In genomic region chr3:187808466-187809291, GRCh38 we compare ENCODE assay signal across 9 cellular contexts.
DNase-seq lines count a peak whose midpoint lies in the region; ATAC-seq and TF ChIP-seq lines count a peak whose summit lies in the region.
"Had no signal": no experiment of that assay in that cellular context is flagged by ENCODE, and none has a peak within 500 bp of the region (broad histone marks: within the 10 kb centered on the region; RNA-seq: fewer than 3 reads in every experiment).

No MANE protein-coding gene starts in this region.

- H3K4me3 ChIP-seq in body of pancreas (no peak overlapping the region), right lobe of liver (peak overlapping the region in 2 of 3 donors; percentile 18 to 23), dorsolateral prefrontal cortex (no peak overlapping the region), spleen (no peak overlapping the region)

- H3K9me3 ChIP-seq in body of pancreas (no peaks in the 10 kb centered on the region), right lobe of liver (no peaks in the 10 kb centered on the region), spleen (no peaks in the 10 kb centered on the region)

- peak; percentile 19; the same call in 1 of the 2 replicates for TF ChIP-seq CTCF in 22Rv1 (IDR thresholded peaks at IDR 0.05)
- peak in 1 of 7 experiments; percentile 4 for TF ChIP-seq CTCF in body of pancreas (IDR thresholded peaks at IDR 0.05)
- no peak for TF ChIP-seq CTCF in right lobe of liver (IDR thresholded peaks at IDR 0.05)
- TF ChIP-seq CTCF in dorsolateral prefrontal cortex (IDR thresholded peaks at IDR 0.05 in 54 of 56, conservative IDR thresholded peaks at IDR 0.05 in 2 of 56; ENCODE audit: low read depth in 1 of 56, partially characterized antibody in 56 of 56) = no peak
- TF ChIP-seq CTCF in spleen (IDR thresholded peaks at IDR 0.05 in 8 of 11, conservative IDR thresholded peaks at IDR 0.05 in 3 of 11) = no peak

- intact Hi-C loops in body of pancreas (cut with DNase I) = no loop called here
- intact Hi-C loops in right lobe of liver (cut with DNase I) = loop anchor here in 1 of 2 donors (10.0 kb wide), 1 partner anchor 146 kb away; no protein-coding TSS in a partner anchor
- intact Hi-C loops in dorsolateral prefrontal cortex (cut with DNase I) = no loop called here
- intact Hi-C loops in spleen (cut with DNase I; ENCODE audit: low total_unique reads) = no loop called here

- H3K4me1 ChIP-seq in body of pancreas (peaks cover 28% of the 10 kb centered on the region), right lobe of liver (peaks cover 0 to 28% (median 6%) of the 10 kb centered on the region in 4 donors), spleen (peaks cover 0 to 28% (median 4%) of the 10 kb centered on the region in 6 donors)

- 29 to 33% methylated on average over 12 of the region's 12 CpGs for WGBS in body of pancreas, 2 donors
- 32% methylated on average over 11 of the region's 12 CpGs for WGBS in right lobe of liver (ENCODE audit: insufficient coverage, low coverage, low lambda C conversion rate, missing lambda C conversion rate)
- 80 to 87% (median 82%) methylated on average over 12 of the region's 12 CpGs for WGBS in spleen, 5 donors

- TF ChIP-seq POLR2A in body of pancreas (IDR thresholded peaks at IDR 0.05) = no peak
- TF ChIP-seq POLR2A in right lobe of liver (IDR thresholded peaks at IDR 0.05) = no peak
- no peak for TF ChIP-seq POLR2A in spleen (IDR thresholded peaks at IDR 0.05)

- ATAC-seq in body of pancreas (peak; percentile 64), right lobe of liver (peak; percentile 68 to 78 (median 73)), GM21515 (IDR thresholded peaks at IDR 0.05; ENCODE audit: unreplicated experiment) (no peak)

- H3K27ac ChIP-seq in 22Rv1 (peak overlapping the region; percentile 60), body of pancreas (peak overlapping the region; percentile 36 to 59 (median 46)), right lobe of liver (peak overlapping the region in 2 of 3 donors; percentile 59 to 63), dorsolateral prefrontal cortex (no peak overlapping the region), spleen (no peak overlapping the region)

- H3K27me3 ChIP-seq in body of pancreas = no peaks in the 10 kb centered on the region
- no peaks in the 10 kb centered on the region for H3K27me3 ChIP-seq in right lobe of liver
- peaks cover 0 to 2% (median 0%) of the 10 kb centered on the region in 45 donors for H3K27me3 ChIP-seq in dorsolateral prefrontal cortex
- no peaks in the 10 kb centered on the region for H3K27me3 ChIP-seq in spleen (replicated peaks in 1 of 7)

- DNase-seq in NAMALWA (ENCODE audit: low spot score) (peak; percentile 36), body of pancreas (peak in 3 of 4 donors; percentile 18 to 20 (median 19)), right lobe of liver (no peak), iPS-NIHi7 (ENCODE audit: extremely low spot score) (no peak), dorsolateral prefrontal cortex (no peak), spleen (no peak)
- DNase-seq: immature natural killer cell had no signal

- H3K36me3 ChIP-seq in body of pancreas (replicated peaks in 1 of 2; ENCODE audit: insufficient read depth in 1 of 2, low read depth in 2 of 2) = no peaks in the 10 kb centered on the region
- no peaks in the 10 kb centered on the region for H3K36me3 ChIP-seq in right lobe of liver
- H3K36me3 ChIP-seq in spleen = no peaks in the 10 kb centered on the region

Comparison
In these comparisons a context has a peak if more than half of its experiments do, and no peak if none do; other contexts are left out.
1. H3K27ac ChIP-seq: peak in 22Rv1 (single experiment), body of pancreas (4 of 4) and right lobe of liver (2 of 3); none in dorsolateral prefrontal cortex (0 of 59) and spleen (0 of 8).
2. DNase-seq: peak in NAMALWA (single experiment) and body of pancreas (3 of 4); none in right lobe of liver (0 of 3), iPS-NIHi7 (single experiment), dorsolateral prefrontal cortex (0 of 10) and spleen (single experiment).
3. H3K4me3 ChIP-seq: peak in right lobe of liver (2 of 3); none in body of pancreas (0 of 2), dorsolateral prefrontal cortex (0 of 59) and spleen (0 of 8).